1 cellular context compared by ENCODE assay signal in genomic region chr20:46089338-46090094, GRCh38.
A peak's percentile ranks its signal among the peaks of the same experiment; 100 is the strongest.
TF ChIP-seq lines count a peak whose summit lies in the region.

Gene NCOA5, minus strand, starts transcription at chr20:46089962. Its CDS starts 10,538 bp downstream, at chr20:46079424.

TF ChIP-seq in HepG2, 621 proteins besides CTCF, POLR2A, EP300 and RAD21 (continued from another document and continues in another):
- TF ChIP-seq TERF1 (CRISPR knock-in tag; IDR thresholded peaks at IDR 0.05) (peak; percentile 93), ZFP41 (CRISPR knock-in tag; IDR thresholded peaks at IDR 0.05; ENCODE audit: borderline replicate concordance) (peak; percentile 61; the same call in 1 of the 2 replicates), ZSCAN25 (CRISPR knock-in tag; IDR thresholded peaks at IDR 0.05) (peak; percentile 82; the same call in 1 of the 2 replicates), GATAD1 (CRISPR knock-in tag; IDR thresholded peaks at IDR 0.05) (peak; percentile 94), SMAD1 (CRISPR knock-in tag; IDR thresholded peaks at IDR 0.05; ENCODE audit: borderline replicate concordance, low read depth) (peak; percentile 50; the same call in 1 of the 2 replicates), THAP11 (CRISPR knock-in tag; IDR thresholded peaks at IDR 0.05) (peak; percentile 95), TFDP2 (CRISPR knock-in tag; IDR thresholded peaks at IDR 0.05) (peak; percentile 97), SMAD9 (CRISPR knock-in tag; IDR thresholded peaks at IDR 0.05) (no peak), FOXK2 (IDR thresholded peaks at IDR 0.05) (peak; percentile 91), MAFG (CRISPR knock-in tag; IDR thresholded peaks at IDR 0.05) (no peak), JUN (CRISPR knock-in tag; IDR thresholded peaks at IDR 0.05) (no peak; the same call in 1 of the 2 replicates), SMAD3 (CRISPR knock-in tag; IDR thresholded peaks at IDR 0.05) (peak; percentile 23; the same call in 1 of the 2 replicates), ZHX2 (IDR thresholded peaks at IDR 0.05; ENCODE audit: low read depth) (peak; percentile 96), ZHX2 (CRISPR knock-in tag; IDR thresholded peaks at IDR 0.05; ENCODE audit: borderline replicate concordance) (peak; percentile 96), CREM (IDR thresholded peaks at IDR 0.05) (0 out of 2 replicates have a peak, but pooled peaks have one; percentile 42), CREM (CRISPR knock-in tag; IDR thresholded peaks at IDR 0.05) (no peak), PRPF4 (IDR thresholded peaks at IDR 0.05; ENCODE audit: low read depth, low read length, poor library complexity, severe bottlenecking) (no peak), ZNF512B (CRISPR knock-in tag; IDR thresholded peaks at IDR 0.05; ENCODE audit: borderline replicate concordance) (no peak), ELF4 (CRISPR knock-in tag; IDR thresholded peaks at IDR 0.05; ENCODE audit: borderline replicate concordance) (no peak), PBX3 (CRISPR knock-in tag; IDR thresholded peaks at IDR 0.05; ENCODE audit: borderline replicate concordance) (peak; percentile 83; the same call in 1 of the 2 replicates), MED13 (CRISPR knock-in tag; IDR thresholded peaks at IDR 0.05) (0 out of 2 replicates have a peak, but pooled peaks have one; percentile 22), ZNF275 (CRISPR knock-in tag; IDR thresholded peaks at IDR 0.05; ENCODE audit: borderline replicate concordance) (peak; percentile 6; the same call in 1 of the 2 replicates), MBNL3 (CRISPR knock-in tag; conservative IDR thresholded peaks at IDR 0.05) (no peak), EHMT2 (IDR thresholded peaks at IDR 0.05; ENCODE audit: borderline replicate concordance, low read depth, low read length) (no peak), NR3C1 (CRISPR knock-in tag; IDR thresholded peaks at IDR 0.05) (peak; percentile 13; the same call in 1 of the 2 replicates), SIN3B (IDR thresholded peaks at IDR 0.05; ENCODE audit: low read length) (no peak), ZNF281 (CRISPR knock-in tag; IDR thresholded peaks at IDR 0.05; ENCODE audit: borderline replicate concordance) (peak; percentile 69; the same call in 1 of the 2 replicates), ZNF124 (CRISPR knock-in tag; IDR thresholded peaks at IDR 0.05) (peak; percentile 73), ZBTB26 (CRISPR knock-in tag; IDR thresholded peaks at IDR 0.05; ENCODE audit: borderline replicate concordance) (no peak; the same call in none of the 2 replicates), MIER3 (CRISPR knock-in tag; IDR thresholded peaks at IDR 0.05; ENCODE audit: borderline replicate concordance) (peak; percentile 78; the same call in 1 of the 2 replicates), ZNF747 (CRISPR knock-in tag; IDR thresholded peaks at IDR 0.05; ENCODE audit: borderline replicate concordance) (peak; percentile 79), THAP7 (CRISPR knock-in tag; IDR thresholded peaks at IDR 0.05) (peak; percentile 85; the same call in 1 of the 2 replicates), ZHX1 (CRISPR knock-in tag; IDR thresholded peaks at IDR 0.05; ENCODE audit: low read depth) (peak; percentile 97), TCF12 (IDR thresholded peaks at IDR 0.05) (no peak), TCF12 (CRISPR knock-in tag; IDR thresholded peaks at IDR 0.05) (peak; percentile 96), SOX13 (IDR thresholded peaks at IDR 0.05) (no peak; the same call in 1 of the 2 replicates), SOX13 (CRISPR knock-in tag; conservative IDR thresholded peaks at IDR 0.05 in 1 of 2, IDR thresholded peaks at IDR 0.05 in 1 of 2) (peak in 1 of 2 experiments; percentile 67; a peak in 2 of 4 replicates)
